In genomic region chr2:122627388-122627787, GRCh38 we compare ENCODE assay signal across 18 cellular contexts.
DNase-seq lines count a peak whose midpoint lies in the region; ATAC-seq and TF ChIP-seq lines count a peak whose summit lies in the region.
"Had no signal": no experiment of that assay in that cellular context is flagged by ENCODE, and none has a peak within 500 bp of the region (broad histone marks: within the 10 kb centered on the region; RNA-seq: fewer than 3 reads in every experiment).

No MANE protein-coding gene starts in this region.

- H3K4me3 ChIP-seq in retinal pigment epithelial cell (ENCODE audit: low read length) (no peak overlapping the region), HAP-1 (no peak overlapping the region)

- no peaks in the 10 kb centered on the region for H3K9me3 ChIP-seq in HAP-1
- H3K9me3 ChIP-seq: BE2C, SK-N-SH had no signal

- DNase-seq in HK-2 (ENCODE audit: unreplicated experiment) (peak; percentile 22), astrocyte of the hippocampus (ENCODE audit: low read depth, low spot score) (peak; percentile 3), foreskin keratinocyte (no peak), retinal pigment epithelial cell (ENCODE audit: low read depth) (peak; percentile 29), immature natural killer cell (no peak), HAP-1 (ENCODE audit: low spot score in 2 of 2) (no peak)
- DNase-seq: BE2C; CD8-positive, alpha-beta T cell; H7; NCI-H1436 treated with DMSO at 0.1 percent for 48 hours; NCI-H2081 treated with DMSO at 0.1 percent for 48 hours; NCI-H345; NCI-H69; NK-92 treated with Interleukin-12 subunit alpha and Interleukin-12 subunit beta, amount 100 ng/mL, for 24 hours; SK-N-SH had no signal

- ATAC-seq in foreskin keratinocyte = peak; percentile 57
- no peak for ATAC-seq in GM18511 (IDR thresholded peaks at IDR 0.05; ENCODE audit: unreplicated experiment)
- no peak for ATAC-seq in HG03521 (IDR thresholded peaks at IDR 0.05; ENCODE audit: unreplicated experiment)
- ATAC-seq: CD8-positive, alpha-beta T cell; Right ventricle myocardium inferior had no signal

- peaks cover 0 to 6% (median 0%) of the 10 kb centered on the region in 3 donors for H3K36me3 Mint-ChIP-seq in immature natural killer cell
- H3K36me3 Mint-ChIP-seq: CD8-positive, alpha-beta T cell had no signal

- H3K27ac Mint-ChIP-seq in immature natural killer cell = no peak overlapping the region
- H3K27ac Mint-ChIP-seq: CD8-positive, alpha-beta T cell had no signal

- peaks cover 10 to 56% (median 19%) of the 10 kb centered on the region in 6 donors for H3K9me3 Mint-ChIP-seq in immature natural killer cell

- H3K4me1 ChIP-seq in foreskin keratinocyte (no peaks in the 10 kb centered on the region), HAP-1 (peaks cover 30% of the 10 kb centered on the region)
- H3K4me1 ChIP-seq: BE2C had no signal

- no peak for TF ChIP-seq CTCF in foreskin keratinocyte (conservative IDR thresholded peaks at IDR 0.05)
- TF ChIP-seq CTCF in retinal pigment epithelial cell (conservative IDR thresholded peaks at IDR 0.05; ENCODE audit: low read depth, low read length) = no peak

- no peaks in the 10 kb centered on the region for H3K36me3 ChIP-seq in HAP-1 (replicated peaks)
- H3K36me3 ChIP-seq: BE2C had no signal

- peaks cover 0 to 2% (median 0%) of the 10 kb centered on the region in 3 donors for H3K27me3 Mint-ChIP-seq in immature natural killer cell (ENCODE audit: low read depth in 3 of 3)

- H3K27me3 ChIP-seq in foreskin keratinocyte (no peaks in the 10 kb centered on the region), HAP-1 (ENCODE audit: low read depth) (no peaks in the 10 kb centered on the region)
- H3K27me3 ChIP-seq: BE2C had no signal

- no peak overlapping the region for H3K27ac ChIP-seq in foreskin keratinocyte

- in situ Hi-C loops in HAP-1 (cut with MboI; ENCODE audit: low sequenced_read_pairs) = no loop called here

- no peak overlapping the region for H3K4me3 Mint-ChIP-seq in immature natural killer cell
- H3K4me3 Mint-ChIP-seq: CD8-positive, alpha-beta T cell had no signal

- no peaks in the 10 kb centered on the region for H3K4me1 Mint-ChIP-seq in immature natural killer cell

Comparison
In these comparisons a context has a peak if more than half of its experiments do, and no peak if none do; other contexts are left out.
1. DNase-seq: peak in HK-2 (single experiment), astrocyte of the hippocampus (single experiment) and retinal pigment epithelial cell (single experiment); none in foreskin keratinocyte (0 of 2), immature natural killer cell (0 of 3) and HAP-1 (0 of 2).